In genomic region chr18:1094408-1094807, GRCh38 we compare ENCODE assay signal across 18 cellular contexts.
DNase-seq lines count a peak whose midpoint lies in the region; ATAC-seq lines count a peak whose summit lies in the region.
"Had no signal": no experiment of that assay in that cellular context is flagged by ENCODE, and none has a peak within 500 bp of the region (broad histone marks: within the 10 kb centered on the region; RNA-seq: fewer than 3 reads in every experiment).

No MANE protein-coding gene starts in this region.

- no peak for ATAC-seq in HG03378 (IDR thresholded peaks at IDR 0.05; ENCODE audit: unreplicated experiment)
- ATAC-seq: activated T-cell treated with anti-CD3 and anti-CD28 coated beads, Interleukin-2, amount 50 U/mL, for 4 hours; esophagus mucosa; HepG2; natural killer cell had no signal

- peak; percentile 25 for DNase-seq in DMS53 (lab: John Stamatoyannopoulos, UW)
- DNase-seq in DMS53 treated with DMSO at 0.1 percent for 48 hours (lab: John Stamatoyannopoulos, UW; ENCODE audit: unreplicated experiment) = no peak
- peak; percentile 4 for DNase-seq in SW480 (ENCODE audit: low spot score)
- peak; percentile 5 for DNase-seq in fibroblast of peridontal ligament (ENCODE audit: extremely low read depth)
- DNase-seq in superior temporal gyrus (ENCODE audit: extremely low spot score) = peak; percentile 49
- no peak for DNase-seq in NCI-H524 treated with DMSO at 0.1 percent for 48 hours (lab: John Stamatoyannopoulos, UW)
- DNase-seq in HUDEP-2 (lab: John Stamatoyannopoulos, UW; ENCODE audit: unreplicated experiment in 76 of 76) = no peak
- DNase-seq: activated CD4-positive, alpha-beta T cell treated with anti-CD3 and anti-CD28 coated beads for 48 hours; activated T-cell treated with anti-CD3 and anti-CD28 coated beads, Interleukin-2, amount 50 U/mL, for 4 hours; adrenal gland; CD8-positive, alpha-beta memory T cell; cortex of kidney; MV-4-11; natural killer cell; Right ventricle myocardium superior had no signal

Comparison
In these comparisons a context has a peak if more than half of its experiments do, and no peak if none do; other contexts are left out.
1. DNase-seq: peak in DMS53 (single experiment), SW480 (single experiment), fibroblast of peridontal ligament (single experiment) and superior temporal gyrus (single experiment); none in DMS53 treated with DMSO at 0.1 percent for 48 hours (single experiment), NCI-H524 treated with DMSO at 0.1 percent for 48 hours (single experiment) and HUDEP-2 (0 of 76).